In the genomic region with DNA sequence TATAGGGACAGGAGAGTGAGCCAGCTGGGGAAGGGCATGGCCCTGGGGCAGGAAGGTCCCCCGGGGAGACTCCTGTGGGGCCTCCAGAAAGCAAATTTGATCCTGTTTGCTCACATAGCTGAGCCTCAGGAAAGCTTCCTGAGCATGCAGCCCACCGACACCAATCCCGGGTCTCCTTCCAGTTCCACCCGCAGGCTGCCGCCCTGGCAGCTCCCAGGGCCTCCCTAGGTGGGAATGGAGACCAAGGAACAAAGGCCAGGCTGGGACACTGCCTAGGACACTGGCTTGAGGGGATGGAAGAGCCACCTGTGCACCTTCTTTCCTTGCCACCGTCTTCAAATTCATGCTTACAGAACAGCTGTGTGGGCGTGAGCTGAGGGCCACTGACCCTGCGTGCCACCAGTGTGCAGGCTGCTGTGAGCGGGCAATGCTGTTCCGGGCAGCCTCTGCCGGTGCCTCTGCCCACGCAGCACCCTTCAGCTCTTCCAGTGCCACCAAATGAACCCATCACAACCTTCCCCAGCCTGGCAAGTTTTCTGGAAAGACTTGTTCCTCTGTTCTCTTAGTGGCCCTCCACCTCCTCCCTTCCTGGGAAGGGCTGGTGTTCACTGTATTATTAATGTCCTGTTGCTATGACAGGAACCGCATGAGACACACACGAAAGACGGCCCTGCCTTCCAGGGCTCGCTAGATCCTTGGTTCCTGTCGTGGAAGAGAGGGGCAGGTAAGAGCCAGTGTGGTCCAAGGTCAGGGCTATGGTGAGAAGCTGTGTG, we compare ENCODE assay signal across 9 cellular contexts. TPM values are rescaled to one million over a fixed set of nuclear protein-coding genes. Genes with fewer than 3 reads are reported as not detected.
DNase-seq lines count a peak whose midpoint lies in the region; ATAC-seq and TF ChIP-seq lines count a peak whose summit lies in the region.
"Had no signal": no experiment of that assay in that cellular context is flagged by ENCODE, and none has a peak within 500 bp of the region (broad histone marks: within the 10 kb centered on the region; RNA-seq: fewer than 3 reads in every experiment).

No MANE protein-coding gene starts in this region.

- H3K36me3 ChIP-seq in A673 (ENCODE audit: insufficient read depth, low read length, poor library complexity, severe bottlenecking) (no peaks in the 10 kb centered on the region), PC-3 (ENCODE audit: low read depth, low read length) (no peaks in the 10 kb centered on the region), lower lobe of right lung (no peaks in the 10 kb centered on the region), MM.1S (replicated peaks; ENCODE audit: insufficient read depth, low read length) (no peaks in the 10 kb centered on the region)

- CTCF ChIA-PET in A673 (lab: Charles Lee) (interaction anchor here (1.1 kb wide), 1 partner anchor 8 kb away, joined by 4 read pairs; no protein-coding TSS in a partner anchor), PC-3 (lab: Charles Lee) (interaction anchor here (1.0 kb wide), 1 partner anchor 7 kb away, joined by 3 read pairs; no protein-coding TSS in a partner anchor)

- no peaks in the 10 kb centered on the region for H3F3A ChIP-seq in PC-3 (ENCODE audit: low read length, unreplicated experiment)
- peaks cover 8% of the 10 kb centered on the region for H3F3A ChIP-seq in MM.1S (ENCODE audit: insufficient read depth, low read length)

- BruUV-seq in A673 (replicated peaks; lab: Mats Ljungman, UMichigan) (no TSS peak), PC-3 (replicated peaks; lab: Mats Ljungman, UMichigan) (no TSS peak)

- ATAC-seq in GM19043 (IDR thresholded peaks at IDR 0.05; ENCODE audit: low read depth, unreplicated experiment) (peak; percentile 36), PC-3 (peak; percentile 62), lower lobe of right lung (peak; percentile 61 to 68), HG03139 (IDR thresholded peaks at IDR 0.05; ENCODE audit: unreplicated experiment) (no peak)

- H3K79me2 ChIP-seq in PC-3 (ENCODE audit: low read length) (no peaks in the 10 kb centered on the region), MM.1S (ENCODE audit: low read length) (no peaks in the 10 kb centered on the region)

- no peaks in the 10 kb centered on the region for H3K27me3 ChIP-seq in A673 (replicated peaks; ENCODE audit: insufficient read depth, low read depth, low read length, poor library complexity)
- no peaks in the 10 kb centered on the region for H3K27me3 ChIP-seq in PC-3 (ENCODE audit: low read length)
- H3K27me3 ChIP-seq in lower lobe of right lung (ENCODE audit: low read depth), result no peaks in the 10 kb centered on the region
- H3K27me3 ChIP-seq in MM.1S (replicated peaks; ENCODE audit: insufficient read depth, low read length), result no peaks in the 10 kb centered on the region

- H3K9me2 ChIP-seq in PC-3 (replicated peaks; ENCODE audit: low read length) (no peaks in the 10 kb centered on the region), MM.1S (replicated peaks; ENCODE audit: insufficient read depth, low read length) (no peaks in the 10 kb centered on the region)

- no peaks in the 10 kb centered on the region for H4K20me1 ChIP-seq in PC-3 (ENCODE audit: low read length)
- no peaks in the 10 kb centered on the region for H4K20me1 ChIP-seq in MM.1S (ENCODE audit: insufficient read depth, low read length)

- no peak for TF ChIP-seq CTCF in A673 (conservative IDR thresholded peaks at IDR 0.05; ENCODE audit: low read depth, low read length)
- no peak for TF ChIP-seq CTCF in PC-3 (conservative IDR thresholded peaks at IDR 0.05; ENCODE audit: low read depth, low read length)
- no peak for TF ChIP-seq CTCF in lower lobe of right lung (IDR thresholded peaks at IDR 0.05)
- no peak for TF ChIP-seq CTCF in MM.1S (IDR thresholded peaks at IDR 0.05; ENCODE audit: low read length)

- H3K9ac ChIP-seq in PC-3 (ENCODE audit: low read length) (peak overlapping the region; percentile 18; the same call in 1 of the 2 replicates), MM.1S (ENCODE audit: low read length) (no peak overlapping the region)

- H3K4me2 ChIP-seq in PC-3 (ENCODE audit: low read length) (peak overlapping the region; percentile 42), MM.1S (ENCODE audit: low read depth, low read length) (no peak overlapping the region)

- peak overlapping the region; percentile 51 for H2AFZ ChIP-seq in PC-3 (ENCODE audit: low read length)
- no peak overlapping the region for H2AFZ ChIP-seq in MM.1S (ENCODE audit: low read length)

- peak; percentile 45 for DNase-seq in A673 (ENCODE audit: low spot score)
- DNase-seq in PC-3, result peak; percentile 91
- DNase-seq in lower lobe of right lung, result peak; percentile 61
- no peak for DNase-seq in retina
- DNase-seq in GM19238 (ENCODE audit: insufficient read length, low spot score), result no peak
- no peak for DNase-seq in MM.1S
- DNase-seq: hippocampal formation had no signal

- H3K9me3 ChIP-seq in A673 (ENCODE audit: low read depth, low read length, poor library complexity, severe bottlenecking) (no peaks in the 10 kb centered on the region), PC-3 (ENCODE audit: low read length) (no peaks in the 10 kb centered on the region), lower lobe of right lung (no peaks in the 10 kb centered on the region), MM.1S (replicated peaks; ENCODE audit: insufficient read depth, low read length) (no peaks in the 10 kb centered on the region)

- H3K4me3 ChIP-seq in A673 (ENCODE audit: low read depth, low read length, poor library complexity, severe bottlenecking), result no peak overlapping the region
- H3K4me3 ChIP-seq in PC-3 (ENCODE audit: low read length), result no peak overlapping the region
- H3K4me3 ChIP-seq in lower lobe of right lung, result no peak overlapping the region
- H3K4me3 ChIP-seq in MM.1S (ENCODE audit: low read length), result no peak overlapping the region

- intact Hi-C loops in A673 (cut with micrococcal nuclease; ENCODE audit: unreplicated experiment) (no loop called here), PC-3 (cut with micrococcal nuclease) (no loop called here), lower lobe of right lung (cut with DNase I) (no loop called here)

- H3K4me1 ChIP-seq in A673 (ENCODE audit: insufficient read depth, low read length, poor library complexity, severe bottlenecking) (peaks cover 2% of the 10 kb centered on the region), PC-3 (ENCODE audit: insufficient read depth, low read length) (peaks cover 25% of the 10 kb centered on the region), lower lobe of right lung (peaks cover 37% of the 10 kb centered on the region), MM.1S (ENCODE audit: low read length) (peaks cover 9% of the 10 kb centered on the region)

- POLR2A ChIA-PET in A673 (lab: Charles Lee; ENCODE audit: low non-redundant PET) (no interaction called here), PC-3 (lab: Charles Lee; ENCODE audit: unreplicated experiment) (interaction anchor here (0.6 kb wide), 1 partner anchor 16 kb away, joined by 3 read pairs; no protein-coding TSS in a partner anchor)

- H3K27ac ChIP-seq in A673 (ENCODE audit: low read depth, low read length, poor library complexity, severe bottlenecking), result peak overlapping the region; percentile 7
- H3K27ac ChIP-seq in PC-3 (ENCODE audit: low read length), result peak overlapping the region; percentile 62
- H3K27ac ChIP-seq in lower lobe of right lung, result peak overlapping the region; percentile 60
- H3K27ac ChIP-seq in MM.1S (ENCODE audit: low read length), result no peak overlapping the region

RNA-seq across cellular contexts. Expression of gene ACBD3, which starts 53.6 kb away (rescaled TPM):
- total RNA-seq in A673 (2021), result 30.5 and 33.4 TPM in 2 replicates
- 62.2 and 62.9 TPM in 2 replicates for total RNA-seq in PC-3 (2014; rRNA removed)
- total RNA-seq in lower lobe of right lung, result 41.3 TPM

Comparison
In these comparisons a context has a peak if more than half of its experiments do, and no peak if none do; other contexts are left out.
1. DNase-seq: peak in A673 (single experiment), PC-3 (single experiment) and lower lobe of right lung (single experiment); none in retina (single experiment), GM19238 (single experiment) and MM.1S (single experiment).